ENCODE assay signal across 27 cellular contexts in the genomic region with DNA sequence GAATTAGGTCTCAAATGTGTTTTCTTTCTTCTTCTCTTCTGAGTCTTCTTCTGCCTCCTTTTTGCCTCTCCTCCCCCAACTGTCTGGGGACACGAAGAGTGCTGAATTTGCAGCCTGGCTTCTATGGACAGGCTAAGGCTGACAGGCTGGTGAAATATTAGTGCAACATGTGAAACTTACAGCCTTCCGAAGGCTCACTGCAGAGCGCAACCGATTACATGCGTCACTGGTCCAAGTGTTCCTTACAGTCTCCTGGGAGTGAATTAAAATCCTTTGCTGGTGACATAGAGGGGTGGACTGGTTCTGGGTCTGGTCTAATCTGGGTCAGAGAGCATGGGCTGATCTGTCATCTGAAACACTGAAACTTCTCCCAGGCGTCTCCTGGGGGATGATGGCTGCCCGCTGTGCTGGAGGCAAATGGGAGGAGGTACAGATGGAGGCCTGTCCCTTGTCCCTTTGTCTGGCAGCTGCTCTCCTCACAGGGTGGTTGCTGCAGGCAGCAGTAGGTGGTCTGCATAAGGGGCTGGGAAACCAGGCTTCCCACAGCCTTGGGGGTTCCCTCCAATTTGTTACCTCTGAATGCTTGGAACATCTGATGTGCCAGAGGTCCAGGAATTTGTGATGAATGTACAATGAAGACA.
DNase-seq lines count a peak whose midpoint lies in the region; ATAC-seq and TF ChIP-seq lines count a peak whose summit lies in the region.
"Had no signal": no experiment of that assay in that cellular context is flagged by ENCODE, and none has a peak within 500 bp of the region (broad histone marks: within the 10 kb centered on the region; RNA-seq: fewer than 3 reads in every experiment).

No MANE protein-coding gene starts in this region.

- no peaks in the 10 kb centered on the region for H3K27me3 ChIP-seq in A673 (replicated peaks; ENCODE audit: insufficient read depth, low read depth, low read length, poor library complexity)
- no peaks in the 10 kb centered on the region for H3K27me3 ChIP-seq in HUES6 (ENCODE audit: control insufficient read depth, insufficient read depth, low read length)
- no peaks in the 10 kb centered on the region for H3K27me3 ChIP-seq in heart right ventricle
- H3K27me3 ChIP-seq in neuronal stem cell (ENCODE audit: control insufficient read depth in 3 of 3, insufficient read depth in 3 of 3, low read depth in 1 of 3, low read length in 3 of 3), result no peaks in the 10 kb centered on the region
- H3K27me3 ChIP-seq in CD4-positive, alpha-beta memory T cell (ENCODE audit: insufficient read depth, low read length), result no peaks in the 10 kb centered on the region
- H3K27me3 ChIP-seq: ascending aorta, MG63, Peyer's patch, SJSA1 had no signal

- TF ChIP-seq CTCF in A673 (conservative IDR thresholded peaks at IDR 0.05; ENCODE audit: low read depth, low read length) (no peak), heart right ventricle (IDR thresholded peaks at IDR 0.05) (no peak)

- H3K14ac ChIP-seq in neuronal stem cell (ENCODE audit: low read length), result no peak overlapping the region

- H3K9ac ChIP-seq in HUES6 (ENCODE audit: low read length) (peak overlapping the region; percentile 60), neuronal stem cell (ENCODE audit: low read depth, low read length, poor library complexity) (no peak overlapping the region)

- no peak overlapping the region for H2BK15ac ChIP-seq in neuronal stem cell (ENCODE audit: low read length)

- no peaks in the 10 kb centered on the region for H3K4me1 Mint-ChIP-seq in CD4-positive, alpha-beta memory T cell
- H3K4me1 Mint-ChIP-seq: activated CD4-positive, alpha-beta memory T cell treated with anti-CD3 and anti-CD28 coated beads, Interleukin-2, amount 10 ng/mL, durations not matched to agents 7 days and 5 days; CD14-positive monocyte had no signal

- H2AFZ ChIP-seq in neuronal stem cell (ENCODE audit: low read length), result no peak overlapping the region

- H3K9me3 ChIP-seq in A673 (ENCODE audit: low read depth, low read length, poor library complexity, severe bottlenecking), result no peaks in the 10 kb centered on the region
- no peaks in the 10 kb centered on the region for H3K9me3 ChIP-seq in HUES6 (ENCODE audit: control insufficient read depth, insufficient read depth, low read depth, low read length)
- H3K9me3 ChIP-seq in heart right ventricle, result no peaks in the 10 kb centered on the region
- H3K9me3 ChIP-seq in neuronal stem cell (replicated peaks in 1 of 2; ENCODE audit: control insufficient read depth in 2 of 2, insufficient read depth in 1 of 2, low read depth in 1 of 2, low read length in 2 of 2), result no peaks in the 10 kb centered on the region
- H3K9me3 ChIP-seq in CD4-positive, alpha-beta memory T cell (ENCODE audit: control insufficient read depth in 1 of 2, low read length in 2 of 2), result no peaks in the 10 kb centered on the region
- H3K9me3 ChIP-seq: ascending aorta, MG63, Peyer's patch, SJSA1 had no signal

- no peaks in the 10 kb centered on the region for H3K36me3 ChIP-seq in A673 (ENCODE audit: insufficient read depth, low read length, poor library complexity, severe bottlenecking)
- no peaks in the 10 kb centered on the region for H3K36me3 ChIP-seq in HUES6 (ENCODE audit: control insufficient read depth, insufficient read depth, low read length)
- H3K36me3 ChIP-seq in heart right ventricle, result no peaks in the 10 kb centered on the region
- H3K36me3 ChIP-seq in neuronal stem cell (replicated peaks in 1 of 2; ENCODE audit: control insufficient read depth in 2 of 2, insufficient read depth in 2 of 2, low read length in 2 of 2), result no peaks in the 10 kb centered on the region
- H3K36me3 ChIP-seq in CD4-positive, alpha-beta memory T cell (ENCODE audit: insufficient read depth, low read length), result no peaks in the 10 kb centered on the region
- H3K36me3 ChIP-seq: ascending aorta, MG63, Peyer's patch, SJSA1 had no signal

- no peaks in the 10 kb centered on the region for H3K9me3 Mint-ChIP-seq in CD4-positive, alpha-beta memory T cell
- H3K9me3 Mint-ChIP-seq: activated CD4-positive, alpha-beta memory T cell treated with anti-CD3 and anti-CD28 coated beads, Interleukin-2, amount 10 ng/mL, durations not matched to agents 7 days and 5 days; CD14-positive monocyte; IgD-negative memory B cell; natural killer cell had no signal

- no peak overlapping the region for H2BK5ac ChIP-seq in neuronal stem cell (ENCODE audit: low read length)

- no peak overlapping the region for H2AK5ac ChIP-seq in neuronal stem cell (ENCODE audit: low read depth, low read length)

- peak overlapping the region; percentile 41 for H3K27ac ChIP-seq in A673 (ENCODE audit: low read depth, low read length, poor library complexity, severe bottlenecking)
- H3K27ac ChIP-seq in HUES6 (ENCODE audit: low read depth, low read length), result peak overlapping the region; percentile 32; the same call in 1 of the 2 replicates
- no peak overlapping the region for H3K27ac ChIP-seq in heart right ventricle
- H3K27ac ChIP-seq in neuronal stem cell (replicated peaks; ENCODE audit: low read length), result no peak overlapping the region
- no peak overlapping the region for H3K27ac ChIP-seq in CD4-positive, alpha-beta memory T cell (ENCODE audit: low read depth, low read length)
- H3K27ac ChIP-seq: ascending aorta, Peyer's patch, SJSA1, skin epidermis had no signal

- H4K8ac ChIP-seq in neuronal stem cell (ENCODE audit: low read depth, low read length), result no peak overlapping the region

- H2BK12ac ChIP-seq in neuronal stem cell (ENCODE audit: low read length), result no peak overlapping the region

- no peaks in the 10 kb centered on the region for H3K27me3 Mint-ChIP-seq in CD4-positive, alpha-beta memory T cell
- H3K27me3 Mint-ChIP-seq: activated CD4-positive, alpha-beta memory T cell treated with anti-CD3 and anti-CD28 coated beads, Interleukin-2, amount 10 ng/mL, durations not matched to agents 7 days and 5 days; activated naive CD8-positive, alpha-beta T cell had no signal

- POLR2A ChIA-PET in A673 (lab: Charles Lee; ENCODE audit: low non-redundant PET), result no interaction called here
- POLR2A ChIA-PET in CD4-positive, alpha-beta memory T cell (lab: Charles Lee; ENCODE audit: partially characterized antibody), result no interaction called here

- no TSS peak for BruUV-seq in A673 (replicated peaks; lab: Mats Ljungman, UMichigan)

- intact Hi-C loops in A673 (cut with micrococcal nuclease; ENCODE audit: unreplicated experiment) (no loop called here), heart right ventricle (cut with DNase I) (loop anchor here in 2 of 10 donors (2.0 to 5.0 kb wide), 3 partner anchors 51 to 171 kb away; no protein-coding TSS in a partner anchor)
- intact Hi-C loops in CD4-positive, alpha-beta memory T cell (cut with micrococcal nuclease), result no loop called here

- no peak overlapping the region for H3K23ac ChIP-seq in neuronal stem cell (ENCODE audit: low read depth, low read length, poor library complexity)

- no peak overlapping the region for H3K4me3 Mint-ChIP-seq in CD4-positive, alpha-beta memory T cell
- H3K4me3 Mint-ChIP-seq: activated CD4-positive, alpha-beta memory T cell treated with anti-CD3 and anti-CD28 coated beads, Interleukin-2, amount 10 ng/mL, durations not matched to agents 7 days and 5 days; activated naive CD8-positive, alpha-beta T cell; CD14-positive monocyte; IgD-negative memory B cell; natural killer cell had no signal

- ATAC-seq in heart right ventricle (peak in 5 of 8 donors; percentile 10 to 70 (median 45)), HG02970 (IDR thresholded peaks at IDR 0.05; ENCODE audit: low FRiP score, unreplicated experiment) (no peak)
- ATAC-seq: natural killer cell had no signal

- H3K4me2 ChIP-seq in neuronal stem cell (ENCODE audit: insufficient read depth, low read length, poor library complexity, severe bottlenecking), result no peak overlapping the region

- H3K27ac Mint-ChIP-seq in CD4-positive, alpha-beta memory T cell, result no peak overlapping the region
- H3K27ac Mint-ChIP-seq: activated CD4-positive, alpha-beta memory T cell treated with anti-CD3 and anti-CD28 coated beads, Interleukin-2, amount 10 ng/mL, durations not matched to agents 7 days and 5 days; activated naive CD8-positive, alpha-beta T cell; CD14-positive monocyte; IgD-negative memory B cell; natural killer cell had no signal

- CTCF ChIA-PET in A673 (lab: Charles Lee), result no interaction called here
- CTCF ChIA-PET in CD4-positive, alpha-beta memory T cell (lab: Charles Lee; ENCODE audit: partially characterized antibody), result no interaction called here

- H3K18ac ChIP-seq in neuronal stem cell (ENCODE audit: low read length), result peak overlapping the region; percentile 35

- peak; percentile 27 for DNase-seq in A673 (ENCODE audit: low spot score)
- DNase-seq in heart right ventricle, result peak in 1 of 2 donors; percentile 18
- no peak for DNase-seq in neuronal stem cell (ENCODE audit: low spot score)
- no peak for DNase-seq in effector CD4-positive, alpha-beta T cell
- DNase-seq in CD4-positive, alpha-beta memory T cell, result no peak
- DNase-seq: activated CD4-positive, alpha-beta memory T cell treated with anti-CD3 and anti-CD28 coated beads, Interleukin-2, amount 10 ng/mL, durations not matched to agents 7 days and 5 days; activated CD4-positive, CD25-positive, alpha-beta regulatory T cell treated with anti-CD3 and anti-CD28 coated beads, Interleukin-2, amount 50 U/mL, for 72 hours; caudate nucleus; H7; left cardiac atrium; MG63; natural killer cell; NCI-H1417 treated with DMSO at 0.1 percent for 48 hours; NCI-H2107; NCI-H510A treated with DMSO at 0.1 percent for 48 hours; Peyer's patch; substantia nigra; T-helper 1 cell had no signal

- H3K4ac ChIP-seq in neuronal stem cell (ENCODE audit: low read length), result no peak overlapping the region

- H3K36me3 Mint-ChIP-seq in CD4-positive, alpha-beta memory T cell, result peaks cover 0 to 3% of the 10 kb centered on the region in 2 donors
- H3K36me3 Mint-ChIP-seq: CD14-positive monocyte, IgD-negative memory B cell, natural killer cell had no signal

- H3K4me3 ChIP-seq in A673 (ENCODE audit: low read depth, low read length, poor library complexity, severe bottlenecking), result no peak overlapping the region
- no peak overlapping the region for H3K4me3 ChIP-seq in HUES6 (ENCODE audit: low read depth, low read length)
- no peak overlapping the region for H3K4me3 ChIP-seq in heart right ventricle
- H3K4me3 ChIP-seq in neuronal stem cell (ENCODE audit: low read length in 2 of 2), result no peak overlapping the region
- no peak overlapping the region for H3K4me3 ChIP-seq in CD4-positive, alpha-beta memory T cell (ENCODE audit: low read length in 2 of 2)
- H3K4me3 ChIP-seq: ascending aorta, GM12878, MG63, Peyer's patch, SJSA1, skin epidermis had no signal

- no peak overlapping the region for H2BK120ac ChIP-seq in neuronal stem cell (ENCODE audit: low read depth, low read length)

- H3K4me1 ChIP-seq in A673 (ENCODE audit: insufficient read depth, low read length, poor library complexity, severe bottlenecking) (peaks cover 28% of the 10 kb centered on the region), HUES6 (ENCODE audit: control insufficient read depth, insufficient read depth, low read length) (peaks cover 24% of the 10 kb centered on the region), heart right ventricle (peaks cover 0 to 9% (median 0%) of the 10 kb centered on the region in 9 donors), neuronal stem cell (ENCODE audit: control insufficient read depth in 2 of 2, insufficient read depth in 1 of 2, low read depth in 1 of 2, low read length in 2 of 2) (no peaks in the 10 kb centered on the region)
- no peaks in the 10 kb centered on the region for H3K4me1 ChIP-seq in CD4-positive, alpha-beta memory T cell (ENCODE audit: insufficient read depth, low read length)
- H3K4me1 ChIP-seq: Peyer's patch had no signal

- H4K91ac ChIP-seq in neuronal stem cell (ENCODE audit: low read depth, low read length, poor library complexity), result no peak overlapping the region

- no peaks in the 10 kb centered on the region for H3K79me1 ChIP-seq in neuronal stem cell (ENCODE audit: low read depth, low read length)

- 72 to 85% methylated on average over 7 of the region's 7 CpGs for WGBS in heart right ventricle, 2 donors
- WGBS in neuronal stem cell (ENCODE audit: extremely low coverage in 2 of 2, insufficient read length in 2 of 2, insufficient replicate concordance in 1 of 2), 2 donors, result no CpG with 5 or more reads among the region's 7 CpGs

Comparison
In these comparisons a context has a peak if more than half of its experiments do, and no peak if none do; other contexts are left out.
1. H3K27ac ChIP-seq: peak in A673 (single experiment) and HUES6 (single experiment); none in heart right ventricle (0 of 10), neuronal stem cell (single experiment) and CD4-positive, alpha-beta memory T cell (single experiment).